In the genomic region with DNA sequence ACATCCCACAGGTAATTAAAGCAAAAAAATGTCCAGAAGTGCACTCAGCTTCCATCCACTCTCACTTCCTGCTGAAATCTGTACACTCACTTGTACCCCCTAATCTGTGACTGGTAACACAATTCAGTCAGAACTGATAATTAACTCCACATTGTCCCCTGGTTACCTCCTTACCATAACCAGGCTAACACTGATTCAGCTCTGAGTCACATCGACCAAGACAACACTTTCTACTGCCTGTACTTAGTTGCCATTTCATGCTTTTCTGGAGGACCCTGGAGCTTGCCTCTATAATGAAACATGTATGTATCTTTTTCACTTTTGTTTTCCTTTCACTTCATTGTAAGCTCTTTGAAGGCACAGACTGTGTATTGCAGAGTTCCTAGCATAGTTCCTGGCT, we compare ENCODE assay signal across 1 cellular context.
TF ChIP-seq lines count a peak whose summit lies in the region.

No MANE protein-coding gene starts in this region.

TF ChIP-seq in HEK293T, 16 proteins besides CTCF, POLR2A, EP300 and RAD21 (continued from another document):
- no peak for TF ChIP-seq LEF1 (IDR thresholded peaks at IDR 0.05; ENCODE audit: borderline replicate concordance)
- no peak for TF ChIP-seq FOXM1 (IDR thresholded peaks at IDR 0.05; ENCODE audit: borderline replicate concordance)
- no peak for TF ChIP-seq NFRKB (IDR thresholded peaks at IDR 0.05)
- no peak for TF ChIP-seq FOXA1 (IDR thresholded peaks at IDR 0.05)
- no peak for TF ChIP-seq ARNT (IDR thresholded peaks at IDR 0.05)
- no peak for TF ChIP-seq BHLHE40 (IDR thresholded peaks at IDR 0.05; ENCODE audit: borderline replicate concordance)
- TF ChIP-seq SUZ12 (IDR thresholded peaks at IDR 0.05): no peak
- TF ChIP-seq, protein P1, sequence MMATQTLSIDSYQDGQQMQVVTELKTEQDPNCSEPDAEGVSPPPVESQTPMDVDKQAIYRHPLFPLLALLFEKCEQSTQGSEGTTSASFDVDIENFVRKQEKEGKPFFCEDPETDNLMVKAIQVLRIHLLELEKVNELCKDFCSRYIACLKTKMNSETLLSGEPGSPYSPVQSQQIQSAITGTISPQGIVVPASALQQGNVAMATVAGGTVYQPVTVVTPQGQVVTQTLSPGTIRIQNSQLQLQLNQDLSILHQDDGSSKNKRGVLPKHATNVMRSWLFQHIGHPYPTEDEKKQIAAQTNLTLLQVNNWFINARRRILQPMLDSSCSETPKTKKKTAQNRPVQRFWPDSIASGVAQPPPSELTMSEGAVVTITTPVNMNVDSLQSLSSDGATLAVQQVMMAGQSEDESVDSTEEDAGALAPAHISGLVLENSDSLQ (IDR thresholded peaks at IDR 0.05): no peak
- no peak for TF ChIP-seq FOXK2 (IDR thresholded peaks at IDR 0.05)
TF ChIP-seq in HEK293T: peak in this region for 0.
